ENCODE assay signal across 8 cellular contexts in genomic region chr6:13711384-13711725, GRCh38. TPM values are rescaled to one million over a fixed set of nuclear protein-coding genes. Genes with fewer than 3 reads are reported as not detected.
DNase-seq lines count a peak whose midpoint lies in the region; ATAC-seq, FAIRE-seq and TF ChIP-seq lines count a peak whose summit lies in the region.

No MANE protein-coding gene starts in this region.

- FAIRE-seq in astrocyte (lab: Jason Lieb, UNC), result no peak
- no peak for FAIRE-seq in HepG2 (lab: Jason Lieb, UNC)

- TF ChIP-seq EP300 in HepG2 (IDR thresholded peaks at IDR 0.05; ENCODE audit: low read depth in 2 of 2, low read length in 2 of 2) (no peak), HepG2 (CRISPR knock-in tag; IDR thresholded peaks at IDR 0.05; ENCODE audit: borderline replicate concordance) (no peak), tibial nerve (IDR thresholded peaks at IDR 0.05) (no peak)

- H3K27ac ChIP-seq in astrocyte (ENCODE audit: low read depth, low read length), result peak overlapping the region; percentile 81
- peak overlapping the region; percentile 87 for H3K27ac ChIP-seq in HepG2 (ENCODE audit: extremely low read length, insufficient read depth, low read length)
- peak overlapping the region; percentile 89 to 98 (median 92) for H3K27ac ChIP-seq in tibial nerve

- H3K4me1 ChIP-seq in astrocyte (ENCODE audit: insufficient read depth, low read length) (peaks cover 20% of the 10 kb centered on the region), HepG2 (ENCODE audit: insufficient read depth, low read length) (peaks cover 50% of the 10 kb centered on the region), tibial nerve (peaks cover 0 to 28% (median 20%) of the 10 kb centered on the region in 4 donors)

- no peaks in the 10 kb centered on the region for H3K36me3 ChIP-seq in astrocyte (ENCODE audit: insufficient read depth, low read length)
- no peaks in the 10 kb centered on the region for H3K36me3 ChIP-seq in HepG2 (replicated peaks in 1 of 2; ENCODE audit: control insufficient read depth in 1 of 2, insufficient read depth in 2 of 2, low read length in 2 of 2)
- no peaks in the 10 kb centered on the region for H3K36me3 ChIP-seq in tibial nerve

- peak; percentile 48 for TF ChIP-seq RAD21 in HepG2 (CRISPR knock-in tag; IDR thresholded peaks at IDR 0.05)

- no peaks in the 10 kb centered on the region for H3K9me3 ChIP-seq in astrocyte (ENCODE audit: insufficient read depth, low read depth, low read length)
- no peaks in the 10 kb centered on the region for H3K9me3 ChIP-seq in HepG2 (ENCODE audit: low read length)
- H3K9me3 ChIP-seq in tibial nerve, result no peaks in the 10 kb centered on the region

- H4K20me1 ChIP-seq in astrocyte (ENCODE audit: insufficient read depth, low read length) (peaks cover 37% of the 10 kb centered on the region), HepG2 (ENCODE audit: insufficient read depth, low read length) (peaks cover 17% of the 10 kb centered on the region)

- no TSS peak for BruUV-seq in HepG2 (replicated peaks; lab: Mats Ljungman, UMichigan)

- H2AFZ ChIP-seq in astrocyte (ENCODE audit: low read depth, low read length) (peak overlapping the region; percentile 18), HepG2 (ENCODE audit: low read length) (no peak overlapping the region)

- H3K4me3 ChIP-seq in astrocyte (ENCODE audit: insufficient read depth, low read depth, low read length) (peak overlapping the region; percentile 75), HepG2 (replicated peaks in 1 of 3; ENCODE audit: insufficient read depth in 1 of 3, low read depth in 2 of 3, low read length in 3 of 3) (peak overlapping the region; percentile 66 to 97 (median 92); a peak in 5 of 6 replicates), tibial nerve (peak overlapping the region; percentile 14 to 94 (median 84))

- peak overlapping the region; percentile 29 for H3K27ac Mint-ChIP-seq in activated T-cell treated with anti-CD3 and anti-CD28 coated beads, Interleukin-2, amount 50 U/mL, for 24 hours
- no peak overlapping the region for H3K27ac Mint-ChIP-seq in astrocyte (ENCODE audit: unreplicated experiment)

- DNase-seq in activated T-cell treated with anti-CD3 and anti-CD28 coated beads, Interleukin-2, amount 50 U/mL, for 24 hours, result no peak
- DNase-seq in activated T-cell treated with anti-CD3 and anti-CD28 coated beads, Interleukin-2, amount 50 U/mL, for 1 hour, result no peak
- peak; percentile 71 to 87 for DNase-seq in NOMO-1 (lab: John Stamatoyannopoulos, UW; ENCODE audit: unreplicated experiment in 2 of 2)
- DNase-seq in astrocyte (ENCODE audit: low read depth), result peak; percentile 39
- DNase-seq in HepG2 (ENCODE audit: low spot score), result no peak
- DNase-seq in tibial nerve (ENCODE audit: low spot score in 2 of 2), result no peak
- DNase-seq in NCI-H774 (lab: John Stamatoyannopoulos, UW), result no peak

- TF ChIP-seq POLR2A in HepG2 (IDR thresholded peaks at IDR 0.05; ENCODE audit: insufficient read depth in 1 of 2, low read depth in 2 of 2, low read length in 2 of 2), result no peak
- TF ChIP-seq POLR2A in tibial nerve (IDR thresholded peaks at IDR 0.05), result no peak

- H3K27me3 Mint-ChIP-seq in activated T-cell treated with anti-CD3 and anti-CD28 coated beads, Interleukin-2, amount 50 U/mL, for 24 hours, result no peaks in the 10 kb centered on the region
- no peaks in the 10 kb centered on the region for H3K27me3 Mint-ChIP-seq in astrocyte (ENCODE audit: low read depth, unreplicated experiment)

- peak overlapping the region; percentile 92 for H3K9ac ChIP-seq in astrocyte (ENCODE audit: low read length)
- H3K9ac ChIP-seq in HepG2 (ENCODE audit: insufficient read depth, low read depth, low read length), result peak overlapping the region; percentile 90

- peaks cover 46% of the 10 kb centered on the region for H3K79me2 ChIP-seq in astrocyte (ENCODE audit: insufficient read depth, low read length)
- H3K79me2 ChIP-seq in HepG2 (ENCODE audit: insufficient read depth, low read length), result peaks cover 46% of the 10 kb centered on the region

- CTCF ChIA-PET in HepG2 (lab: Yijun Ruan, JAX; ENCODE audit: low intra/inter-chr PET ratio, low total read pairs), result no interaction called here

- ATAC-seq in HG02798 (IDR thresholded peaks at IDR 0.05; ENCODE audit: poor library complexity, unreplicated experiment) (peak; percentile 63), HepG2 (peak; percentile 48)

- peaks cover 31% of the 10 kb centered on the region for H3K36me3 Mint-ChIP-seq in activated T-cell treated with anti-CD3 and anti-CD28 coated beads, Interleukin-2, amount 50 U/mL, for 24 hours (ENCODE audit: low read depth)
- peaks cover 2% of the 10 kb centered on the region for H3K36me3 Mint-ChIP-seq in astrocyte (ENCODE audit: low read depth, unreplicated experiment)

- TF ChIP-seq CTCF in astrocyte (IDR thresholded peaks at IDR 0.05; ENCODE audit: insufficient read depth, low read depth, low read length), result no peak
- peak; percentile 48 for TF ChIP-seq CTCF in HepG2 (CRISPR knock-in tag; IDR thresholded peaks at IDR 0.05)
- no peak for TF ChIP-seq CTCF in tibial nerve (IDR thresholded peaks at IDR 0.05)

- H3K27me3 ChIP-seq in astrocyte (ENCODE audit: insufficient read depth, low read length) (no peaks in the 10 kb centered on the region), HepG2 (ENCODE audit: control insufficient read depth in 1 of 2, insufficient read depth in 2 of 2, low read length in 2 of 2) (no peaks in the 10 kb centered on the region; a peak in 1 of 5 replicates), tibial nerve (no peaks in the 10 kb centered on the region)

- H3K4me1 Mint-ChIP-seq in activated T-cell treated with anti-CD3 and anti-CD28 coated beads, Interleukin-2, amount 50 U/mL, for 24 hours (ENCODE audit: low read depth), result peaks cover 61% of the 10 kb centered on the region
- H3K4me1 Mint-ChIP-seq in astrocyte (ENCODE audit: low read depth, unreplicated experiment), result peaks cover 12% of the 10 kb centered on the region

- peak overlapping the region; percentile 55 for H3K4me3 Mint-ChIP-seq in activated T-cell treated with anti-CD3 and anti-CD28 coated beads, Interleukin-2, amount 50 U/mL, for 24 hours
- H3K4me3 Mint-ChIP-seq in astrocyte (ENCODE audit: unreplicated experiment), result no peak overlapping the region

- peaks cover 6% of the 10 kb centered on the region for H3K9me3 Mint-ChIP-seq in activated T-cell treated with anti-CD3 and anti-CD28 coated beads, Interleukin-2, amount 50 U/mL, for 24 hours
- peaks cover 3% of the 10 kb centered on the region for H3K9me3 Mint-ChIP-seq in astrocyte (ENCODE audit: unreplicated experiment)

- intact Hi-C loops in HepG2 (cut with micrococcal nuclease; ENCODE audit: unreplicated experiment), result loop anchor here (5.0 kb wide), 2 partner anchors 94 to 101 kb away; partner anchors contain the start of genes MCUR1 and NOL7

- 0% methylated on average over 19 of the region's 49 CpGs for WGBS in HepG2 (ENCODE audit: low lambda C conversion rate)
- no CpG with 5 or more reads among the region's 49 CpGs for WGBS in tibial nerve, 2 donors

- in situ Hi-C loops in HepG2 (cut with HindIII; ENCODE audit: extremely low pct_ligation_motif_present, low pct_unique_long_range_greater_than_20kb), result no loop called here

- H3K4me2 ChIP-seq in astrocyte (ENCODE audit: low read length), result peak overlapping the region; percentile 44
- H3K4me2 ChIP-seq in HepG2 (ENCODE audit: low read depth, low read length), result no peak overlapping the region

- POLR2A ChIA-PET in HepG2 (lab: Yijun Ruan, JAX), result interaction anchor here (1.0 to 3.0 kb wide), 10 partner anchors 11 to 383 kb away, joined by 3 to 24 read pairs (median 8); partner anchors contain the start of genes MCUR1, NOL7, SIRT5 and TBC1D7

TF ChIP-seq in HepG2, 621 proteins besides CTCF, POLR2A, EP300 and RAD21 (continues in another document):
- no peak for TF ChIP-seq PAWR (CRISPR knock-in tag; IDR thresholded peaks at IDR 0.05; ENCODE audit: borderline replicate concordance)
- 0 out of 2 replicates have a peak, but pooled peaks have one; percentile 12 for TF ChIP-seq FOXO1 (CRISPR knock-in tag; IDR thresholded peaks at IDR 0.05)
- no peak for TF ChIP-seq NR0B2 (CRISPR knock-in tag; IDR thresholded peaks at IDR 0.05)

RNA-seq across cellular contexts. Expression of gene RANBP9, which starts 0.3 kb away (rescaled TPM):
- 42.1 and 43.7 TPM in 2 replicates for total RNA-seq in astrocyte
- 30.6 and 40.8 TPM in 2 replicates for total RNA-seq in HepG2 (2016; rRNA removed; fragmentation: Illumina TruSeq; extraction: Trizol)
- total RNA-seq in HepG2 (2016; cell fraction: cytosol; rRNA removed; fragmentation: Illumina TruSeq; extraction: Trizol; ENCODE audit: low read depth), result 49.4 and 57.5 TPM in 2 replicates
- 29.2 and 36.4 TPM in 2 replicates for total RNA-seq in HepG2 (2016; cell fraction: insoluble cytoplasmic fraction; rRNA removed; fragmentation: Illumina TruSeq; extraction: Trizol)
- 51.1 and 60.2 TPM in 2 replicates for total RNA-seq in HepG2 (2016; cell fraction: membrane; rRNA removed; fragmentation: Illumina TruSeq; extraction: Trizol)
- 28.5 and 30.5 TPM in 2 replicates for total RNA-seq in HepG2 (2016; cell fraction: nucleus; rRNA removed; fragmentation: Illumina TruSeq; extraction: Trizol)
- 22.4 and 26.6 TPM in 2 replicates for polyA plus RNA-seq in HepG2 (2011; rRNA removed)
- polyA plus RNA-seq in HepG2 (2011; cell fraction: cytosol; rRNA removed), result 14.8 and 16.2 TPM in 2 replicates
- 22.9 TPM in 2 replicates for polyA plus RNA-seq in HepG2 (2011; cell fraction: nucleus; rRNA removed)
- polyA plus RNA-seq in HepG2 (2012), result 32.6 and 36.1 TPM in 2 replicates
- polyA plus RNA-seq in HepG2 (2016; cell fraction: cytosol; fragmentation: Illumina TruSeq; extraction: Trizol; ENCODE audit: low read depth), result 8.1 and 8.7 TPM in 2 replicates
- polyA plus RNA-seq in HepG2 (2016; cell fraction: insoluble cytoplasmic fraction; fragmentation: Illumina TruSeq; extraction: Trizol; ENCODE audit: low read depth), result 43.1 and 50.7 TPM in 2 replicates
- 23.5 and 24.1 TPM in 2 replicates for polyA plus RNA-seq in HepG2 (2016; cell fraction: membrane; fragmentation: Illumina TruSeq; extraction: Trizol; ENCODE audit: low read depth)
- polyA plus RNA-seq in HepG2 (2016; cell fraction: nucleus; fragmentation: Illumina TruSeq; extraction: Trizol; ENCODE audit: insufficient read depth, low read depth), result 49.1 and 54.5 TPM in 2 replicates
- 9.6 and 10.2 TPM in 2 replicates for polyA minus RNA-seq in HepG2 (2011; rRNA and poly(A)+ RNA removed; ENCODE audit: low replicate concordance)
- polyA minus RNA-seq in HepG2 (2011; cell fraction: cytosol; rRNA and poly(A)+ RNA removed), result 26.9 and 31.1 TPM in 2 replicates
- polyA minus RNA-seq in HepG2 (2011; cell fraction: nucleus; rRNA and poly(A)+ RNA removed), result 31.8 and 37.2 TPM in 2 replicates
- total RNA-seq in tibial nerve, result 10 to 100 TPM; 28.5 to 38.4 (median 37.7) TPM

Comparison
In these comparisons a context has a peak if more than half of its experiments do, and no peak if none do; other contexts are left out.
1. DNase-seq: peak in NOMO-1 (2 of 2) and astrocyte (single experiment); none in activated T-cell treated with anti-CD3 and anti-CD28 coated beads, Interleukin-2, amount 50 U/mL, for 24 hours (single experiment), activated T-cell treated with anti-CD3 and anti-CD28 coated beads, Interleukin-2, amount 50 U/mL, for 1 hour (single experiment), HepG2 (single experiment), tibial nerve (0 of 2) and NCI-H774 (single experiment).
2. Peak in every context shown above with its lines, with median percentiles within 50 percentile points of each other: H3K27ac ChIP-seq and H3K4me3 ChIP-seq.